Comparison of ENCODE assay signal across 1 cellular context in the genomic region with DNA sequence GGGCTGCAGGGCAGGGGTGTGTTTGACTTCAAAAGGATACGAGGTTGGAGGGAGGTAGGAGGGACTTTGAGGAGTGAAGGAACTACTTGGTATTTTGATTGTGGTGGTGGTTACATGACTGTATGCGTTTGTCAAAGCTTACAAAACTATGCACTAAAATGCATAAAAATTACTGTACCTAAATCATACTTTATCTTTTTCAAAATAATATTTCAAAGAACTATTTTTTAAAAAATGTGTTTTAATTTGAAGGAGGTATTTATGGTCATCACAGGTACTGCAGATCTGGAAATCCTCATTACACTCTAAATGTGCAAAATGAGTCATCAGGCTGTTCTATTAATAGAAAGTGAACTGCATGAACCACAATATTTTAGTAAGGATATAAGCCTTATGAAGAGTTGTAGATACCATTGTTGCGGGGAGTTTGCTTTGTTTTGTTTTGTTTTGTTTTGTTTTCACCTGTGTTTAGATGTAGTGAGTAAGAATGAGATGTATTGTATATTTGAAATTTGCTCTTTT.
TF ChIP-seq lines count a peak whose summit lies in the region.

No MANE protein-coding gene starts in this region.

TF ChIP-seq in GM12878, 131 proteins besides CTCF, POLR2A, EP300 and RAD21 (continued from another document and continues in another):
- TF ChIP-seq, protein P1, sequence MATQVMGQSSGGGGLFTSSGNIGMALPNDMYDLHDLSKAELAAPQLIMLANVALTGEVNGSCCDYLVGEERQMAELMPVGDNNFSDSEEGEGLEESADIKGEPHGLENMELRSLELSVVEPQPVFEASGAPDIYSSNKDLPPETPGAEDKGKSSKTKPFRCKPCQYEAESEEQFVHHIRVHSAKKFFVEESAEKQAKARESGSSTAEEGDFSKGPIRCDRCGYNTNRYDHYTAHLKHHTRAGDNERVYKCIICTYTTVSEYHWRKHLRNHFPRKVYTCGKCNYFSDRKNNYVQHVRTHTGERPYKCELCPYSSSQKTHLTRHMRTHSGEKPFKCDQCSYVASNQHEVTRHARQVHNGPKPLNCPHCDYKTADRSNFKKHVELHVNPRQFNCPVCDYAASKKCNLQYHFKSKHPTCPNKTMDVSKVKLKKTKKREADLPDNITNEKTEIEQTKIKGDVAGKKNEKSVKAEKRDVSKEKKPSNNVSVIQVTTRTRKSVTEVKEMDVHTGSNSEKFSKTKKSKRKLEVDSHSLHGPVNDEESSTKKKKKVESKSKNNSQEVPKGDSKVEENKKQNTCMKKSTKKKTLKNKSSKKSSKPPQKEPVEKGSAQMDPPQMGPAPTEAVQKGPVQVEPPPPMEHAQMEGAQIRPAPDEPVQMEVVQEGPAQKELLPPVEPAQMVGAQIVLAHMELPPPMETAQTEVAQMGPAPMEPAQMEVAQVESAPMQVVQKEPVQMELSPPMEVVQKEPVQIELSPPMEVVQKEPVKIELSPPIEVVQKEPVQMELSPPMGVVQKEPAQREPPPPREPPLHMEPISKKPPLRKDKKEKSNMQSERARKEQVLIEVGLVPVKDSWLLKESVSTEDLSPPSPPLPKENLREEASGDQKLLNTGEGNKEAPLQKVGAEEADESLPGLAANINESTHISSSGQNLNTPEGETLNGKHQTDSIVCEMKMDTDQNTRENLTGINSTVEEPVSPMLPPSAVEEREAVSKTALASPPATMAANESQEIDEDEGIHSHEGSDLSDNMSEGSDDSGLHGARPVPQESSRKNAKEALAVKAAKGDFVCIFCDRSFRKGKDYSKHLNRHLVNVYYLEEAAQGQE (IDR thresholded peaks at IDR 0.05; ENCODE audit: low read depth, low read length), result no peak
- no peak for TF ChIP-seq TBL1XR1 (IDR thresholded peaks at IDR 0.05; ENCODE audit: low read depth, low read length)
- TF ChIP-seq NFXL1 (IDR thresholded peaks at IDR 0.05; ENCODE audit: borderline replicate concordance), result no peak
- no peak for TF ChIP-seq MTA3 (IDR thresholded peaks at IDR 0.05; ENCODE audit: borderline replicate concordance, low read length)
- no peak for TF ChIP-seq PML (IDR thresholded peaks at IDR 0.05; ENCODE audit: low read length)
- TF ChIP-seq IKZF2 (IDR thresholded peaks at IDR 0.05), result peak in 1 of 2 experiments; percentile 27; a peak in 2 of 4 replicates
- TF ChIP-seq NR2C1 (IDR thresholded peaks at IDR 0.05), result no peak
- TF ChIP-seq, protein P2, sequence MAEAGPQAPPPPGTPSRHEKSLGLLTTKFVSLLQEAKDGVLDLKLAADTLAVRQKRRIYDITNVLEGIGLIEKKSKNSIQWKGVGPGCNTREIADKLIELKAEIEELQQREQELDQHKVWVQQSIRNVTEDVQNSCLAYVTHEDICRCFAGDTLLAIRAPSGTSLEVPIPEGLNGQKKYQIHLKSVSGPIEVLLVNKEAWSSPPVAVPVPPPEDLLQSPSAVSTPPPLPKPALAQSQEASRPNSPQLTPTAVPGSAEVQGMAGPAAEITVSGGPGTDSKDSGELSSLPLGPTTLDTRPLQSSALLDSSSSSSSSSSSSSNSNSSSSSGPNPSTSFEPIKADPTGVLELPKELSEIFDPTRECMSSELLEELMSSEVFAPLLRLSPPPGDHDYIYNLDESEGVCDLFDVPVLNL (IDR thresholded peaks at IDR 0.05; ENCODE audit: low read depth, low read length), result no peak
- no peak for TF ChIP-seq TCF7 (IDR thresholded peaks at IDR 0.05; ENCODE audit: borderline replicate concordance)
- no peak for TF ChIP-seq ESRRA (IDR thresholded peaks at IDR 0.05; ENCODE audit: low read length)
- TF ChIP-seq, protein P3, sequence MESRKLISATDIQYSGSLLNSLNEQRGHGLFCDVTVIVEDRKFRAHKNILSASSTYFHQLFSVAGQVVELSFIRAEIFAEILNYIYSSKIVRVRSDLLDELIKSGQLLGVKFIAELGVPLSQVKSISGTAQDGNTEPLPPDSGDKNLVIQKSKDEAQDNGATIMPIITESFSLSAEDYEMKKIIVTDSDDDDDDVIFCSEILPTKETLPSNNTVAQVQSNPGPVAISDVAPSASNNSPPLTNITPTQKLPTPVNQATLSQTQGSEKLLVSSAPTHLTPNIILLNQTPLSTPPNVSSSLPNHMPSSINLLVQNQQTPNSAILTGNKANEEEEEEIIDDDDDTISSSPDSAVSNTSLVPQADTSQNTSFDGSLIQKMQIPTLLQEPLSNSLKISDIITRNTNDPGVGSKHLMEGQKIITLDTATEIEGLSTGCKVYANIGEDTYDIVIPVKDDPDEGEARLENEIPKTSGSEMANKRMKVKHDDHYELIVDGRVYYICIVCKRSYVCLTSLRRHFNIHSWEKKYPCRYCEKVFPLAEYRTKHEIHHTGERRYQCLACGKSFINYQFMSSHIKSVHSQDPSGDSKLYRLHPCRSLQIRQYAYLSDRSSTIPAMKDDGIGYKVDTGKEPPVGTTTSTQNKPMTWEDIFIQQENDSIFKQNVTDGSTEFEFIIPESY (IDR thresholded peaks at IDR 0.05), result no peak
- TF ChIP-seq JUNB (IDR thresholded peaks at IDR 0.05), result peak; percentile 68
- TF ChIP-seq BMI1 (IDR thresholded peaks at IDR 0.05; ENCODE audit: borderline replicate concordance), result no peak; the same call in 1 of the 2 replicates
- no peak for TF ChIP-seq SUZ12 (IDR thresholded peaks at IDR 0.05; ENCODE audit: unreplicated experiment)
- no peak for TF ChIP-seq CBX3 (IDR thresholded peaks at IDR 0.05; ENCODE audit: borderline replicate concordance, low read depth)
- TF ChIP-seq, protein P4, sequence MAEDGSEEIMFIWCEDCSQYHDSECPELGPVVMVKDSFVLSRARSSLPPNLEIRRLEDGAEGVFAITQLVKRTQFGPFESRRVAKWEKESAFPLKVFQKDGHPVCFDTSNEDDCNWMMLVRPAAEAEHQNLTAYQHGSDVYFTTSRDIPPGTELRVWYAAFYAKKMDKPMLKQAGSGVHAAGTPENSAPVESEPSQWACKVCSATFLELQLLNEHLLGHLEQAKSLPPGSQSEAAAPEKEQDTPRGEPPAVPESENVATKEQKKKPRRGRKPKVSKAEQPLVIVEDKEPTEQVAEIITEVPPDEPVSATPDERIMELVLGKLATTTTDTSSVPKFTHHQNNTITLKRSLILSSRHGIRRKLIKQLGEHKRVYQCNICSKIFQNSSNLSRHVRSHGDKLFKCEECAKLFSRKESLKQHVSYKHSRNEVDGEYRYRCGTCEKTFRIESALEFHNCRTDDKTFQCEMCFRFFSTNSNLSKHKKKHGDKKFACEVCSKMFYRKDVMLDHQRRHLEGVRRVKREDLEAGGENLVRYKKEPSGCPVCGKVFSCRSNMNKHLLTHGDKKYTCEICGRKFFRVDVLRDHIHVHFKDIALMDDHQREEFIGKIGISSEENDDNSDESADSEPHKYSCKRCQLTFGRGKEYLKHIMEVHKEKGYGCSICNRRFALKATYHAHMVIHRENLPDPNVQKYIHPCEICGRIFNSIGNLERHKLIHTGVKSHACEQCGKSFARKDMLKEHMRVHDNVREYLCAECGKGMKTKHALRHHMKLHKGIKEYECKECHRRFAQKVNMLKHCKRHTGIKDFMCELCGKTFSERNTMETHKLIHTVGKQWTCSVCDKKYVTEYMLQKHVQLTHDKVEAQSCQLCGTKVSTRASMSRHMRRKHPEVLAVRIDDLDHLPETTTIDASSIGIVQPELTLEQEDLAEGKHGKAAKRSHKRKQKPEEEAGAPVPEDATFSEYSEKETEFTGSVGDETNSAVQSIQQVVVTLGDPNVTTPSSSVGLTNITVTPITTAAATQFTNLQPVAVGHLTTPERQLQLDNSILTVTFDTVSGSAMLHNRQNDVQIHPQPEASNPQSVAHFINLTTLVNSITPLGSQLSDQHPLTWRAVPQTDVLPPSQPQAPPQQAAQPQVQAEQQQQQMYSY (CRISPR knock-in tag; IDR thresholded peaks at IDR 0.05), result no peak
- TF ChIP-seq SIX5 (IDR thresholded peaks at IDR 0.05; ENCODE audit: low read depth, low read length, severe bottlenecking), result no peak
- no peak for TF ChIP-seq TCF12 (IDR thresholded peaks at IDR 0.05; ENCODE audit: low read depth, low read length)
- TF ChIP-seq, protein P5, sequence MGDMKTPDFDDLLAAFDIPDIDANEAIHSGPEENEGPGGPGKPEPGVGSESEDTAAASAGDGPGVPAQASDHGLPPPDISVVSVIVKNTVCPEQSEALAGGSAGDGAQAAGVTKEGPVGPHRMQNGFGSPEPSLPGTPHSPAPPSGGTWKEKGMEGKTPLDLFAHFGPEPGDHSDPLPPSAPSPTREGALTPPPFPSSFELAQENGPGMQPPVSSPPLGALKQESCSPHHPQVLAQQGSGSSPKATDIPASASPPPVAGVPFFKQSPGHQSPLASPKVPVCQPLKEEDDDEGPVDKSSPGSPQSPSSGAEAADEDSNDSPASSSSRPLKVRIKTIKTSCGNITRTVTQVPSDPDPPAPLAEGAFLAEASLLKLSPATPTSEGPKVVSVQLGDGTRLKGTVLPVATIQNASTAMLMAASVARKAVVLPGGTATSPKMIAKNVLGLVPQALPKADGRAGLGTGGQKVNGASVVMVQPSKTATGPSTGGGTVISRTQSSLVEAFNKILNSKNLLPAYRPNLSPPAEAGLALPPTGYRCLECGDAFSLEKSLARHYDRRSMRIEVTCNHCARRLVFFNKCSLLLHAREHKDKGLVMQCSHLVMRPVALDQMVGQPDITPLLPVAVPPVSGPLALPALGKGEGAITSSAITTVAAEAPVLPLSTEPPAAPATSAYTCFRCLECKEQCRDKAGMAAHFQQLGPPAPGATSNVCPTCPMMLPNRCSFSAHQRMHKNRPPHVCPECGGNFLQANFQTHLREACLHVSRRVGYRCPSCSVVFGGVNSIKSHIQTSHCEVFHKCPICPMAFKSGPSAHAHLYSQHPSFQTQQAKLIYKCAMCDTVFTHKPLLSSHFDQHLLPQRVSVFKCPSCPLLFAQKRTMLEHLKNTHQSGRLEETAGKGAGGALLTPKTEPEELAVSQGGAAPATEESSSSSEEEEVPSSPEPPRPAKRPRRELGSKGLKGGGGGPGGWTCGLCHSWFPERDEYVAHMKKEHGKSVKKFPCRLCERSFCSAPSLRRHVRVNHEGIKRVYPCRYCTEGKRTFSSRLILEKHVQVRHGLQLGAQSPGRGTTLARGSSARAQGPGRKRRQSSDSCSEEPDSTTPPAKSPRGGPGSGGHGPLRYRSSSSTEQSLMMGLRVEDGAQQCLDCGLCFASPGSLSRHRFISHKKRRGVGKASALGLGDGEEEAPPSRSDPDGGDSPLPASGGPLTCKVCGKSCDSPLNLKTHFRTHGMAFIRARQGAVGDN (IDR thresholded peaks at IDR 0.05), result no peak
- no peak for TF ChIP-seq STAT1 (conservative IDR thresholded peaks at IDR 0.05)
- TF ChIP-seq, protein P6, sequence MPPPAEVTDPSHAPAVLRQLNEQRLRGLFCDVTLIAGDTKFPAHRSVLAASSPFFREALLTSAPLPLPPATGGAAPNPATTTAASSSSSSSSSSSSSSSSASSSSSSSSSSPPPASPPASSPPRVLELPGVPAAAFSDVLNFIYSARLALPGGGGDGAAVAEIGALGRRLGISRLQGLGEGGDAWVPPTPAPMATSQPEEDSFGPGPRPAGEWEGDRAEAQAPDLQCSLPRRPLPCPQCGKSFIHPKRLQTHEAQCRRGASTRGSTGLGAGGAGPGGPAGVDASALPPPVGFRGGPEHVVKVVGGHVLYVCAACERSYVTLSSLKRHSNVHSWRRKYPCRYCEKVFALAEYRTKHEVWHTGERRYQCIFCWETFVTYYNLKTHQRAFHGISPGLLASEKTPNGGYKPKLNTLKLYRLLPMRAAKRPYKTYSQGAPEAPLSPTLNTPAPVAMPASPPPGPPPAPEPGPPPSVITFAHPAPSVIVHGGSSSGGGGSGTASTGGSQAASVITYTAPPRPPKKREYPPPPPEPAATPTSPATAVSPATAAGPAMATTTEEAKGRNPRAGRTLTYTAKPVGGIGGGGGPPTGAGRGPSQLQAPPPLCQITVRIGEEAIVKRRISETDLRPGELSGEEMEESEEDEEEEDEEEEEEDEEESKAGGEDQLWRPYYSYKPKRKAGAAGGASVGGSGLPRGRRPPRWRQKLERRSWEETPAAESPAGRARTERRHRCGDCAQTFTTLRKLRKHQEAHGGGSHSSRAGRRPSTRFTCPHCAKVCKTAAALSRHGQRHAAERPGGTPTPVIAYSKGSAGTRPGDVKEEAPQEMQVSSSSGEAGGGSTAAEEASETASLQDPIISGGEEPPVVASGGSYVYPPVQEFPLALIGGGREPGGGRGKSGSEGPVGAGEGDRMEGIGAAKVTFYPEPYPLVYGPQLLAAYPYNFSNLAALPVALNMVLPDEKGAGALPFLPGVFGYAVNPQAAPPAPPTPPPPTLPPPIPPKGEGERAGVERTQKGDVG (CRISPR knock-in tag; IDR thresholded peaks at IDR 0.05), result no peak
- TF ChIP-seq PAX5 (IDR thresholded peaks at IDR 0.05; ENCODE audit: borderline replicate concordance, low read depth, low read length), result no peak
- TF ChIP-seq, protein P7, sequence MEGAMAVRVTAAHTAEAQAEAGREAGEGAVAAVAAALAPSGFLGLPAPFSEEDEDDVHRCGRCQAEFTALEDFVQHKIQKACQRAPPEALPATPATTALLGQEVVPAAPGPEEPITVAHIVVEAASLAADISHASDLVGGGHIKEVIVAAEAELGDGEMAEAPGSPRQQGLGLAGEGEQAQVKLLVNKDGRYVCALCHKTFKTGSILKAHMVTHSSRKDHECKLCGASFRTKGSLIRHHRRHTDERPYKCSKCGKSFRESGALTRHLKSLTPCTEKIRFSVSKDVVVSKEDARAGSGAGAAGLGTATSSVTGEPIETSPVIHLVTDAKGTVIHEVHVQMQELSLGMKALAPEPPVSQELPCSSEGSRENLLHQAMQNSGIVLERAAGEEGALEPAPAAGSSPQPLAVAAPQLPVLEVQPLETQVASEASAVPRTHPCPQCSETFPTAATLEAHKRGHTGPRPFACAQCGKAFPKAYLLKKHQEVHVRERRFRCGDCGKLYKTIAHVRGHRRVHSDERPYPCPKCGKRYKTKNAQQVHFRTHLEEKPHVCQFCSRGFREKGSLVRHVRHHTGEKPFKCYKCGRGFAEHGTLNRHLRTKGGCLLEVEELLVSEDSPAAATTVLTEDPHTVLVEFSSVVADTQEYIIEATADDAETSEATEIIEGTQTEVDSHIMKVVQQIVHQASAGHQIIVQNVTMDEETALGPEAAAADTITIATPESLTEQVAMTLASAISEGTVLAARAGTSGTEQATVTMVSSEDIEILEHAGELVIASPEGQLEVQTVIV (IDR thresholded peaks at IDR 0.05; ENCODE audit: borderline replicate concordance, partially characterized antibody), result no peak
- no peak for TF ChIP-seq HDGF (IDR thresholded peaks at IDR 0.05)
- peak; percentile 29; the same call in 1 of the 2 replicates for TF ChIP-seq ATF7 (IDR thresholded peaks at IDR 0.05; ENCODE audit: low read depth)
- TF ChIP-seq CEBPB (IDR thresholded peaks at IDR 0.05; ENCODE audit: borderline replicate concordance in 1 of 2, low read depth in 2 of 2, low read length in 2 of 2), result no peak
- TF ChIP-seq, protein P8, sequence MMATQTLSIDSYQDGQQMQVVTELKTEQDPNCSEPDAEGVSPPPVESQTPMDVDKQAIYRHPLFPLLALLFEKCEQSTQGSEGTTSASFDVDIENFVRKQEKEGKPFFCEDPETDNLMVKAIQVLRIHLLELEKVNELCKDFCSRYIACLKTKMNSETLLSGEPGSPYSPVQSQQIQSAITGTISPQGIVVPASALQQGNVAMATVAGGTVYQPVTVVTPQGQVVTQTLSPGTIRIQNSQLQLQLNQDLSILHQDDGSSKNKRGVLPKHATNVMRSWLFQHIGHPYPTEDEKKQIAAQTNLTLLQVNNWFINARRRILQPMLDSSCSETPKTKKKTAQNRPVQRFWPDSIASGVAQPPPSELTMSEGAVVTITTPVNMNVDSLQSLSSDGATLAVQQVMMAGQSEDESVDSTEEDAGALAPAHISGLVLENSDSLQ (IDR thresholded peaks at IDR 0.05), result no peak
- no peak for TF ChIP-seq KAT2A (conservative IDR thresholded peaks at IDR 0.05; ENCODE audit: control insufficient read depth, low read depth, low read length)
